In the genomic region with DNA sequence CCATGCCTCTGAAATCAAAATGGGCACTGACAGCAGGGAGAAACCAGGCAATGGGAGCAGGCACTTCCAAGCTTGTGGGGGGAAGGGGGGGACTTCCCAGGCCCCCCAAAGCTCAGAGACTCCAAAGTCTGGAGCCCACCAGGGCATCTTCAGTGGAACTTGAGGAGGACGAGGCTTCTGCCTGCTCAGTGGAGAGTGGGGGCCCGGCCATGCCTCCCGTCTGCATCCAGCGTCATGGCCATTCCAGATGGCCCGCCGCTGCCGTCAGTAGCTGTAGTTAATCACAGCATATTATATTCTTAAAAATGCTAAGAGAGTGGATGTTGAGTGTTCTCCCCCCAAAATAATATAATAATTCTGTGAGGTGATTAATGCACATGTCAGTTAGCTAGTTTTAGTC, we compare ENCODE assay signal across 8 cellular contexts.
"Had no signal": no experiment of that assay in that cellular context is flagged by ENCODE, and none has a peak within 500 bp of the region (broad histone marks: within the 10 kb centered on the region; RNA-seq: fewer than 3 reads in every experiment).

No MANE protein-coding gene starts in this region.

- H3K4me3 ChIP-seq: GM12878 had no signal

- ATAC-seq: GM12878 had no signal

- DNase-seq: GDM1, GF-D8 had no signal

- FAIRE-seq: G401.6, GM12878, GM12891, GM12892, GM18507, GM19239 had no signal
